Comparison of ENCODE assay signal across 8 cellular contexts in the genomic region with DNA sequence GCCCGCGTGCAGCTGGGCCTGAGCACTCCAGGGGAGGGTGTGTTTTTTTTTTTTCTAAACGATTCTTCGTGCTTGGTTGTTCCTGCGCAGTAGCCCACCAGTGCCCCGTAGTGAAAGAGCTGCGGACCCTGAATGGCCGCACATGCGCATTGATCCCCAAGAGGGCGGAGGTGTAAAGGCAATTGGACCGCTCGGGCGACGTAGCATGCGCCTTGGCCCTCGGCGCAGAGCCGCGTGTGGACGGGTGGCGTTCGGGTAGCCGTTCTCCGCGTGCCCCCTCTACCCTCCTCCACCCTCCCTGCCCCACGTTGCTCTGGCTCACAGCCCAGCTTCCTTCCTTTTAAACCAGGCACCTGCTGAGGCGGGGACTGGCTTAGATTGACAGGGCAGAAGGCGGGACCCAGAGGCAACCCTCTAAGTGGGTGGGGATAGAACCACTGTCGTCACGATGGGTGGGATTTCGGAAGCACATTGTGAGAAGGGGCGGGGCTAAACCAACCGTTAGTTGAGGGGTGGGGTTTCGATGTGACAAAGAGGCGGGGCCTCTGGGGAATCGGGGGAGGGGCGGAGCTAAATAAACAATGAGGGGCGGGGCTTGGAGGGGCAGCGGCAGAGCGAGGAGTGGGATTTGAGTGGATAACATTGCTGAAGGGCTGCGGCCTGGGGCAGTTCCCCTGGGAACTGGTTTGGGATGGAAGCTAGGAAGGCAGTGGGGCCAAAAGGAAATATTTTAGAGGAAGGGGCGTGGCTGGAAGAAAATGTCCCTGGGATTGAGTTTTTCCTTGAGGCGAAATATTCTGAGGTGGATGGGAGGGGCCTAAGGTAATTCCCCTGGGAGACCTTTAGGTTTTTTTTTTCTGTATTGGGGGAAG. TPM values are rescaled to one million over a fixed set of nuclear protein-coding genes. Genes with fewer than 3 reads are reported as not detected.
A peak's percentile ranks its signal among the peaks of the same experiment; 100 is the strongest.
DNase-seq lines count a peak whose midpoint lies in the region; ATAC-seq and TF ChIP-seq lines count a peak whose summit lies in the region.

No MANE protein-coding gene starts in this region.

- peak; percentile 71 for ATAC-seq in GM19324 (IDR thresholded peaks at IDR 0.05; ENCODE audit: low FRiP score, unreplicated experiment)
- ATAC-seq in HG03460 (IDR thresholded peaks at IDR 0.05; ENCODE audit: unreplicated experiment), result peak; percentile 69
- ATAC-seq in left lung, result peak; percentile 91

- TF ChIP-seq CTCF in BJ (IDR thresholded peaks at IDR 0.05; ENCODE audit: insufficient read depth, low read depth, low read length) (no peak), left lung (IDR thresholded peaks at IDR 0.05) (no peak)

- peaks cover 4% of the 10 kb centered on the region for H3K9me3 Mint-ChIP-seq in activated CD4-positive, alpha-beta T cell treated with anti-CD3 and anti-CD28 coated beads, Interleukin-2, amount 10 ng/mL, durations not matched to agents 24 days and 14 days

- H3K4me1 ChIP-seq in left lung, result peaks cover 0 to 49% of the 10 kb centered on the region in 2 donors

- peak overlapping the region; percentile 93 to 95 for H3K27ac ChIP-seq in left lung

- H3K36me3 Mint-ChIP-seq in activated CD4-positive, alpha-beta T cell treated with anti-CD3 and anti-CD28 coated beads, Interleukin-2, amount 10 ng/mL, durations not matched to agents 24 days and 14 days (ENCODE audit: low read depth), result peaks cover 69% of the 10 kb centered on the region

- H3K4me1 Mint-ChIP-seq in activated CD4-positive, alpha-beta T cell treated with anti-CD3 and anti-CD28 coated beads, Interleukin-2, amount 10 ng/mL, durations not matched to agents 24 days and 14 days, result peaks cover 54% of the 10 kb centered on the region

- peaks cover 8% of the 10 kb centered on the region for H3K36me3 ChIP-seq in BJ (ENCODE audit: control insufficient read depth, insufficient read depth, low read length)
- H3K36me3 ChIP-seq in left lung, result peaks cover 0 to 47% of the 10 kb centered on the region in 2 donors

- H3K27me3 ChIP-seq in BJ (ENCODE audit: control insufficient read depth, insufficient read depth, low read length), result no peaks in the 10 kb centered on the region
- H3K27me3 ChIP-seq in left lung, result no peaks in the 10 kb centered on the region

- peak overlapping the region; percentile 98 for H3K4me3 ChIP-seq in BJ (ENCODE audit: low read depth, low read length)
- peak overlapping the region; percentile 99 for H3K4me3 ChIP-seq in left lung

- DNase-seq in BJ (ENCODE audit: low read depth) (peak; percentile 73), NCI-H526 (lab: John Stamatoyannopoulos, UW) (peak; percentile 97 to 98), dedifferentiated amniotic fluid mesenchymal stem cell (ENCODE audit: extremely low spot score) (peak; percentile 90), left lung (peak; percentile 92 to 94)
- DNase-seq in activated CD4-positive, alpha-beta T cell treated with anti-CD3 and anti-CD28 coated beads, Interleukin-2, amount 10 ng/mL, durations not matched to agents 24 days and 14 days, result peak; percentile 98
- DNase-seq in stimulated activated CD4-positive, alpha-beta T cell treated with anti-CD3 and anti-CD28 coated beads, Interleukin-2, amount 100 ng/mL, for 4 hours (ENCODE audit: low read depth), result peak; percentile 94

- intact Hi-C loops in activated CD4-positive, alpha-beta T cell treated with anti-CD3 and anti-CD28 coated beads, Interleukin-2, amount 10 ng/mL, durations not matched to agents 24 days and 14 days (cut with micrococcal nuclease), result loop anchor here (1.0 to 5.0 kb wide), 6 partner anchors 19 to 338 kb away; a partner anchor contains a TSS
- intact Hi-C loops in left lung (cut with DNase I), result loop anchor here in 1 of 2 donors (10.0 kb wide), 1 partner anchor 55 kb away; no protein-coding TSS in a partner anchor

- peaks cover 3% of the 10 kb centered on the region for H3K27me3 Mint-ChIP-seq in activated CD4-positive, alpha-beta T cell treated with anti-CD3 and anti-CD28 coated beads, Interleukin-2, amount 10 ng/mL, durations not matched to agents 24 days and 14 days

- peak overlapping the region; percentile 97 for H3K4me3 Mint-ChIP-seq in activated CD4-positive, alpha-beta T cell treated with anti-CD3 and anti-CD28 coated beads, Interleukin-2, amount 10 ng/mL, durations not matched to agents 24 days and 14 days

- peak overlapping the region; percentile 100 for H3K27ac Mint-ChIP-seq in activated CD4-positive, alpha-beta T cell treated with anti-CD3 and anti-CD28 coated beads, Interleukin-2, amount 10 ng/mL, durations not matched to agents 24 days and 14 days

- CTCF ChIA-PET in BJ (lab: Yijun Ruan, JAX), result interaction anchor here (1.9 kb wide), 1 partner anchor 8 kb away, joined by 9 read pairs; no protein-coding TSS in a partner anchor

- H3K9me3 ChIP-seq in left lung, result no peaks in the 10 kb centered on the region

- POLR2A ChIA-PET in BJ (lab: Charles Lee), result interaction anchor here (0.5 to 0.6 kb wide), 2 partner anchors 63 to 159 kb away, joined by 3 to 35 read pairs; no protein-coding TSS in a partner anchor

RNA-seq across cellular contexts. Expression of a gene that starts 0.5 kb away (rescaled TPM):
- polyA plus RNA-seq in BJ (2011; rRNA removed), result 11.9 and 15.1 TPM in 2 replicates
- 11.8 and 12.3 TPM in 2 replicates for polyA minus RNA-seq in BJ (2011; rRNA and poly(A)+ RNA removed)
- total RNA-seq in activated CD4-positive, alpha-beta T cell treated with anti-CD3 and anti-CD28 coated beads, Interleukin-2, amount 10 ng/mL, durations not matched to agents 24 days and 14 days, result 217 and 232 TPM in 2 replicates
- total RNA-seq in left lung, result 10 to 100 TPM; 39.2 to 61.8 TPM

RNA-seq across cellular contexts. Expression of a gene that starts 0.8 kb away (rescaled TPM):
- 6.9 and 7.9 TPM in 2 replicates for polyA plus RNA-seq in BJ (2011; rRNA removed)
- polyA minus RNA-seq in BJ (2011; rRNA and poly(A)+ RNA removed), result 2.7 and 4.0 TPM in 2 replicates
- total RNA-seq in activated CD4-positive, alpha-beta T cell treated with anti-CD3 and anti-CD28 coated beads, Interleukin-2, amount 10 ng/mL, durations not matched to agents 24 days and 14 days, result 44.3 and 45.5 TPM in 2 replicates
- total RNA-seq in left lung, result 10 to 100 TPM; 17.4 to 25.0 TPM

RNA-seq across cellular contexts. Expression of a gene that starts 31.1 kb away (rescaled TPM):
- not detected in 2 replicates for polyA plus RNA-seq in BJ (2011; rRNA removed)
- polyA minus RNA-seq in BJ (2011; rRNA and poly(A)+ RNA removed), result not detected in 2 replicates
- not detected in 2 replicates for total RNA-seq in activated CD4-positive, alpha-beta T cell treated with anti-CD3 and anti-CD28 coated beads, Interleukin-2, amount 10 ng/mL, durations not matched to agents 24 days and 14 days
- total RNA-seq in left lung, result 1 to 10 TPM; 1.3 to 4.9 TPM

RNA-seq across cellular contexts. Expression of a gene that starts 33.2 kb away (rescaled TPM):
- 0.12 and 0.32 TPM in 2 replicates for polyA plus RNA-seq in BJ (2011; rRNA removed)
- not detected in 2 replicates for polyA minus RNA-seq in BJ (2011; rRNA and poly(A)+ RNA removed)
- total RNA-seq in activated CD4-positive, alpha-beta T cell treated with anti-CD3 and anti-CD28 coated beads, Interleukin-2, amount 10 ng/mL, durations not matched to agents 24 days and 14 days, result 40.4 and 41.4 TPM in 2 replicates
- 1 to 10 TPM; 2.4 to 6.5 TPM for total RNA-seq in left lung

RNA-seq across cellular contexts. Expression of a gene that starts 52.3 kb away (rescaled TPM):
- polyA plus RNA-seq in BJ (2011; rRNA removed), result 17.6 and 26.7 TPM in 2 replicates
- polyA minus RNA-seq in BJ (2011; rRNA and poly(A)+ RNA removed), result 20.6 and 23.7 TPM in 2 replicates
- 36.5 and 36.8 TPM in 2 replicates for total RNA-seq in activated CD4-positive, alpha-beta T cell treated with anti-CD3 and anti-CD28 coated beads, Interleukin-2, amount 10 ng/mL, durations not matched to agents 24 days and 14 days
- 10 to 100 TPM; 35.2 to 43.3 TPM for total RNA-seq in left lung

Comparison
In these comparisons a context has a peak if more than half of its experiments do, and no peak if none do; other contexts are left out.
1. Peak in every context shown above with its lines: DNase-seq, ATAC-seq, H3K4me3 ChIP-seq and H3K27ac ChIP-seq.